In genomic region chr14:92037989-92038388, GRCh38 we compare ENCODE assay signal across 8 cellular contexts. TPM values are rescaled to one million over a fixed set of nuclear protein-coding genes. Genes with fewer than 3 reads are reported as not detected.
A peak's percentile ranks its signal among the peaks of the same experiment; 100 is the strongest.
DNase-seq lines count a peak whose midpoint lies in the region; ATAC-seq and TF ChIP-seq lines count a peak whose summit lies in the region.

No MANE protein-coding gene starts in this region.

- no peak overlapping the region for H3K27ac ChIP-seq in suprapubic skin

- TF ChIP-seq EP300 in suprapubic skin (IDR thresholded peaks at IDR 0.05), result no peak

- H3K4me1 ChIP-seq in suprapubic skin, result peaks cover 35% of the 10 kb centered on the region

- no peaks in the 10 kb centered on the region for H3K27me3 ChIP-seq in suprapubic skin

- H3K4me3 ChIP-seq in suprapubic skin, result peak overlapping the region; percentile 88

- H3K27me3 Mint-ChIP-seq in activated T-cell treated with anti-CD3 and anti-CD28 coated beads, Interleukin-2, amount 50 U/mL, for 72 hours (ENCODE audit: low read depth), result no peaks in the 10 kb centered on the region
- no peaks in the 10 kb centered on the region for H3K27me3 Mint-ChIP-seq in activated naive CD8-positive, alpha-beta T cell
- peaks cover 6 to 10% (median 7%) of the 10 kb centered on the region in 3 donors for H3K27me3 Mint-ChIP-seq in immature natural killer cell (ENCODE audit: low read depth in 3 of 3)

- no peak for DNase-seq in activated T-cell treated with anti-CD3 and anti-CD28 coated beads, Interleukin-2, amount 50 U/mL, for 72 hours
- no peak for DNase-seq in activated T-cell treated with anti-CD3 and anti-CD28 coated beads, Interleukin-2, amount 50 U/mL, for 48 hours
- DNase-seq in immature natural killer cell (no peak), suprapubic skin (ENCODE audit: low spot score in 2 of 2) (no peak), middle frontal gyrus (ENCODE audit: extremely low spot score, low spot score) (no peak)
- DNase-seq in activated CD8-positive, alpha-beta memory T cell treated with anti-CD3 and anti-CD28 coated beads for 24 hours, result no peak

- H3K36me3 ChIP-seq in suprapubic skin, result no peaks in the 10 kb centered on the region

- WGBS in suprapubic skin, result 26% methylated on average over 3 of the region's 3 CpGs

- no peaks in the 10 kb centered on the region for H3K9me3 Mint-ChIP-seq in activated T-cell treated with anti-CD3 and anti-CD28 coated beads, Interleukin-2, amount 50 U/mL, for 72 hours
- no peaks in the 10 kb centered on the region for H3K9me3 Mint-ChIP-seq in activated naive CD8-positive, alpha-beta T cell (ENCODE audit: low read depth)
- H3K9me3 Mint-ChIP-seq in immature natural killer cell, result no peaks in the 10 kb centered on the region

- H3K36me3 Mint-ChIP-seq in activated T-cell treated with anti-CD3 and anti-CD28 coated beads, Interleukin-2, amount 50 U/mL, for 72 hours (ENCODE audit: insufficient read depth in 2 of 2), result peaks cover 6 to 11% of the 10 kb centered on the region in 2 donors
- peaks cover 6% of the 10 kb centered on the region for H3K36me3 Mint-ChIP-seq in activated naive CD8-positive, alpha-beta T cell
- no peaks in the 10 kb centered on the region for H3K36me3 Mint-ChIP-seq in immature natural killer cell

- H3K4me3 Mint-ChIP-seq in activated T-cell treated with anti-CD3 and anti-CD28 coated beads, Interleukin-2, amount 50 U/mL, for 72 hours, result peak overlapping the region; percentile 91 to 92
- H3K4me3 Mint-ChIP-seq in activated naive CD8-positive, alpha-beta T cell, result peak overlapping the region; percentile 94
- peak overlapping the region; percentile 65 to 98 (median 94) for H3K4me3 Mint-ChIP-seq in immature natural killer cell

- ATAC-seq in activated T-cell treated with anti-CD3 and anti-CD28 coated beads, Interleukin-2, amount 50 U/mL, for 72 hours (replicated peaks in 1 of 2), result no peak
- ATAC-seq in GM21528 (IDR thresholded peaks at IDR 0.05; ENCODE audit: low FRiP score, unreplicated experiment), result no peak

- TF ChIP-seq POLR2A in suprapubic skin (IDR thresholded peaks at IDR 0.05), result no peak

- peak overlapping the region; percentile 99 for H3K27ac Mint-ChIP-seq in activated T-cell treated with anti-CD3 and anti-CD28 coated beads, Interleukin-2, amount 50 U/mL, for 72 hours
- peak overlapping the region; percentile 75 for H3K27ac Mint-ChIP-seq in activated naive CD8-positive, alpha-beta T cell
- H3K27ac Mint-ChIP-seq in immature natural killer cell, result peak overlapping the region in 5 of 6 donors; percentile 6 to 97 (median 76)

- H3K4me1 Mint-ChIP-seq in activated T-cell treated with anti-CD3 and anti-CD28 coated beads, Interleukin-2, amount 50 U/mL, for 72 hours (ENCODE audit: low read depth), result peaks cover 48% of the 10 kb centered on the region
- H3K4me1 Mint-ChIP-seq in activated naive CD8-positive, alpha-beta T cell (ENCODE audit: low read depth), result peaks cover 60% of the 10 kb centered on the region
- peaks cover 53 to 63% of the 10 kb centered on the region in 2 donors for H3K4me1 Mint-ChIP-seq in immature natural killer cell

- no peak for TF ChIP-seq CTCF in suprapubic skin (IDR thresholded peaks at IDR 0.05)

- H3K9me3 ChIP-seq in suprapubic skin, result no peaks in the 10 kb centered on the region

RNA-seq across cellular contexts. Expression of gene TRIP11, which starts 1.9 kb away (rescaled TPM):
- 10 to 100 TPM; 39.0 to 47.2 TPM for total RNA-seq in activated T-cell treated with anti-CD3 and anti-CD28 coated beads, Interleukin-2, amount 50 U/mL, for 72 hours
- 10 to 100 TPM; 14.3 to 62.6 (median 24.3) TPM for polyA plus RNA-seq in immature natural killer cell
- 10 to 100 TPM; 23.3 to 59.1 (median 36.9) TPM for total RNA-seq in suprapubic skin
